Comparison of ENCODE assay signal across 15 cellular contexts in genomic region chr2:64217198-64217869, GRCh38.
"Had no signal": no experiment of that assay in that cellular context is flagged by ENCODE, and none has a peak within 500 bp of the region (broad histone marks: within the 10 kb centered on the region; RNA-seq: fewer than 3 reads in every experiment).

No MANE protein-coding gene starts in this region.

- H3K4me3 Mint-ChIP-seq: activated CD4-positive, alpha-beta memory T cell treated with anti-CD3 and anti-CD28 coated beads for 36 hours; activated CD8-positive, alpha-beta memory T cell treated with anti-CD3 and anti-CD28 coated beads, Interleukin-2, amount 10 ng/mL, durations not matched to agents 7 days and 5 days; activated naive CD4-positive, alpha-beta T cell treated with anti-CD3 and anti-CD28 coated beads for 36 hours; neural crest cell had no signal

- H3K4me3 ChIP-seq: cardiac muscle cell, ovary, sigmoid colon, spleen had no signal

- H3K27ac ChIP-seq: cardiac muscle cell, foreskin keratinocyte, ovary, sigmoid colon had no signal

- H3K9me3 Mint-ChIP-seq: activated CD4-positive, alpha-beta memory T cell treated with anti-CD3 and anti-CD28 coated beads for 36 hours; activated naive CD4-positive, alpha-beta T cell treated with anti-CD3 and anti-CD28 coated beads for 36 hours; neural crest cell had no signal

- H3K36me3 Mint-ChIP-seq: activated CD4-positive, alpha-beta memory T cell treated with anti-CD3 and anti-CD28 coated beads for 36 hours had no signal

- DNase-seq: activated CD4-positive, alpha-beta memory T cell treated with anti-CD3 and anti-CD28 coated beads for 36 hours; activated CD4-positive, CD25-positive, alpha-beta regulatory T cell treated with anti-CD3 and anti-CD28 coated beads, Interleukin-2, amount 50 U/mL, for 72 hours; activated CD8-positive, alpha-beta memory T cell treated with anti-CD3 and anti-CD28 coated beads, Interleukin-2, amount 10 ng/mL, durations not matched to agents 7 days and 5 days; activated naive CD4-positive, alpha-beta T cell treated with anti-CD3 and anti-CD28 coated beads for 36 hours; activated T-cell treated with anti-CD3 and anti-CD28 coated beads, Interleukin-2, amount 50 U/mL, for 1 hour; foreskin keratinocyte; glutamatergic neuron; left ventricle myocardium superior; mesenchymal stem cell; ovary; sigmoid colon; spleen had no signal

- H3K36me3 ChIP-seq: cardiac muscle cell, ovary, sigmoid colon, spleen had no signal

- ATAC-seq: activated CD8-positive, alpha-beta memory T cell treated with anti-CD3 and anti-CD28 coated beads, Interleukin-2, amount 10 ng/mL, durations not matched to agents 7 days and 5 days; foreskin keratinocyte; left ventricle myocardium superior had no signal

- H3K27ac Mint-ChIP-seq: activated CD4-positive, alpha-beta memory T cell treated with anti-CD3 and anti-CD28 coated beads for 36 hours; activated CD8-positive, alpha-beta memory T cell treated with anti-CD3 and anti-CD28 coated beads, Interleukin-2, amount 10 ng/mL, durations not matched to agents 7 days and 5 days; activated naive CD4-positive, alpha-beta T cell treated with anti-CD3 and anti-CD28 coated beads for 36 hours; activated T-helper 2 cell treated with anti-CD3 and anti-CD28 coated beads, Interferon-gamma antibody, Interleukin-2, Interleukin-4, amounts not matched to agents 10 μg/mL and 5 μg/mL and 100 μg/mL, durations not matched to agents 14 hours and 24 hours and 36 hours had no signal

- H3K27me3 Mint-ChIP-seq: activated CD4-positive, alpha-beta memory T cell treated with anti-CD3 and anti-CD28 coated beads for 36 hours; activated CD8-positive, alpha-beta memory T cell treated with anti-CD3 and anti-CD28 coated beads, Interleukin-2, amount 10 ng/mL, durations not matched to agents 7 days and 5 days had no signal

- H3K9me3 ChIP-seq: ovary, sigmoid colon, spleen had no signal

- H3K27me3 ChIP-seq: cardiac muscle cell, foreskin keratinocyte, ovary, sigmoid colon, spleen had no signal
